Comparison of ENCODE assay signal across 8 cellular contexts in the genomic region with DNA sequence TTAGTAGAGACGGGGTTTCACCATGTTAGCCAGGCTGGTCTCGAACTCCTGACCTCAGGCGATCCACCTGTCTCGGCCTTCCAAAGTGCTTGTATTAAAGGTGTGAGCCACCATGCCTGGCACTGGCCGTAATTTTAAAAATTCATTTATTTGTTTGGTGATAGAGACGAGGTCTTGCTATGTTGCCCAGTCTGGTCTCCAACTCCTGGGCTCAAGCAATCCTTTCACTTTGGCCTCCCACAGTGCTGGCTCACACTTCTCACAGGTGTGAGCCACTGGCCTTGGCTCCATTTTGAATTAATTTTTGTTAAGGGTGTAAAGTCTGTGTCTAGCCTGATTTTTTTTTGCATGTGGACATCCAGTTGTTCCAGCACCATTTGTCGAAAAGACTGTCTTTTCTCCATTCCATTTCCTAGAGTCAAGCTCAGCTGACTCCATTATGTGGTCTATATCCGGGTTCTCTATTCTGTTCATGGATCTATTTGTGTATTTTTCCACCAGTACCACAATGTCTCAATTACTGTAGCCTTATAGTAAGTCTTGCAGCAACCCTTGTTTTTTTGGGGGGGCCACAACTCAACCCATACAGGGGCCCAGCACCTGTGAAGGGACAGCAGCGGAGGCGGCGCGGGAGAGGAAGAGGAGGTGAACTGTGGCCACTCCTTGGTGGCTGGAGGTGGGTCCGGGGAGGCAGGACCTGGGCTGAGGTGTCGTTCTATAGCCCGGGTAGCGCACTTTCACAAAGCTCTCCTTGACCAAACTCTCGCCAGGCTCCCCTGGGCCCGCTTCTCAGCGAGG. TPM values are rescaled to one million over a fixed set of nuclear protein-coding genes. Genes with fewer than 3 reads are reported as not detected.
DNase-seq lines count a peak whose midpoint lies in the region; ATAC-seq, FAIRE-seq and TF ChIP-seq lines count a peak whose summit lies in the region.

No MANE protein-coding gene starts in this region.

- 46% methylated on average over 19 of the region's 19 CpGs for WGBS in smooth muscle cell (ENCODE audit: low lambda C conversion rate)

- peaks cover 29% of the 10 kb centered on the region for H3K79me2 ChIP-seq in HCT116 (ENCODE audit: insufficient read depth, low read length)
- H3K79me2 ChIP-seq in SU-DHL-6 (ENCODE audit: insufficient read depth, low read length): peaks cover 32% of the 10 kb centered on the region
- peaks cover 29% of the 10 kb centered on the region for H3K79me2 ChIP-seq in smooth muscle cell (ENCODE audit: low read depth)

- H3K4me1 ChIP-seq in HCT116 (ENCODE audit: control insufficient read depth in 1 of 2, insufficient read depth in 2 of 2, low read length in 2 of 2): peaks cover 26 to 52% of the 10 kb centered on the region in 2 experiments
- H3K4me1 ChIP-seq in smooth muscle cell (ENCODE audit: low read depth): peaks cover 18% of the 10 kb centered on the region

- TF ChIP-seq POLR2A in GM12891 (IDR thresholded peaks at IDR 0.05; ENCODE audit: low read depth, low read length) (no peak), HCT116 (IDR thresholded peaks at IDR 0.05; ENCODE audit: borderline replicate concordance, extremely low read depth, insufficient read depth, insufficient read length) (no peak)

- H3K9me2 ChIP-seq in HCT116 (ENCODE audit: insufficient read depth) (no peaks in the 10 kb centered on the region), SU-DHL-6 (replicated peaks; ENCODE audit: insufficient read depth, low read length) (no peaks in the 10 kb centered on the region)

- H4K20me1 ChIP-seq in HCT116 (ENCODE audit: insufficient read depth) (peaks cover 3% of the 10 kb centered on the region; the same call in 1 of the 2 replicates), SU-DHL-6 (ENCODE audit: low read depth, low read length) (0 out of 2 replicates have a peak, but pooled peaks cover 3% of the 10 kb centered on the region), smooth muscle cell (ENCODE audit: low read depth) (peaks cover 21% of the 10 kb centered on the region)

- H3K4me2 ChIP-seq in HCT116 (ENCODE audit: low read length) (peak overlapping the region; percentile 90), SU-DHL-6 (ENCODE audit: low read depth, low read length, poor library complexity, severe bottlenecking) (peak overlapping the region; percentile 92), smooth muscle cell (peak overlapping the region; percentile 90)

- intact Hi-C loops in HCT116 (cut with micrococcal nuclease): no loop called here

- no peak overlapping the region for H3K27ac Mint-ChIP-seq in glutamatergic neuron (ENCODE audit: unreplicated experiment)

- DNase-seq in GM12891 (ENCODE audit: insufficient read length, low spot score): no peak
- no peak for DNase-seq in HCT116 (ENCODE audit: low read depth, low spot score)
- no peak for DNase-seq in glutamatergic neuron
- DNase-seq in smooth muscle cell (lab: John Stamatoyannopoulos, UW; ENCODE audit: unreplicated experiment): no peak
- DNase-seq in NCI-H2171 (lab: John Stamatoyannopoulos, UW): no peak
- DNase-seq in stimulated activated CD4-positive, alpha-beta T cell treated with anti-CD3 and anti-CD28 coated beads, Interleukin-1b, Interleukin-23, amount 100 ng/mL, for 48 hours: no peak

- no peak for TF ChIP-seq RAD21 in HCT116 (IDR thresholded peaks at IDR 0.05; ENCODE audit: low read depth)

- CTCF ChIA-PET in HCT116 (lab: Charles Lee): interaction anchor here (1.2 kb wide), 1 partner anchor 122 kb away, joined by 3 read pairs; no protein-coding TSS in a partner anchor

- no peaks in the 10 kb centered on the region for H3K36me3 ChIP-seq in HCT116 (ENCODE audit: control insufficient read depth in 1 of 2, insufficient read depth in 2 of 2, low read length in 2 of 2)
- no peaks in the 10 kb centered on the region for H3K36me3 ChIP-seq in SU-DHL-6 (ENCODE audit: low read length)
- no peaks in the 10 kb centered on the region for H3K36me3 ChIP-seq in smooth muscle cell (ENCODE audit: low read depth)

- RAD21 ChIA-PET in HCT116 (lab: Charles Lee; ENCODE audit: low non-redundant PET in 1 of 2, low total read pairs in 2 of 2, uncharacterized antibody in 2 of 2, unreplicated experiment in 2 of 2): no interaction called here

- H3K9me3 Mint-ChIP-seq in glutamatergic neuron (ENCODE audit: unreplicated experiment): peaks cover 8% of the 10 kb centered on the region

- H3K4me3 Mint-ChIP-seq in glutamatergic neuron (ENCODE audit: unreplicated experiment): peak overlapping the region; percentile 86

- H3K36me3 Mint-ChIP-seq in glutamatergic neuron (ENCODE audit: unreplicated experiment): no peaks in the 10 kb centered on the region

- H3K4me1 Mint-ChIP-seq in glutamatergic neuron (ENCODE audit: low read depth, unreplicated experiment): peaks cover 10% of the 10 kb centered on the region

- ATAC-seq in HCT116: peak; percentile 41
- ATAC-seq in HG03108 (IDR thresholded peaks at IDR 0.05; ENCODE audit: unreplicated experiment): no peak

- FAIRE-seq in GM12891 (lab: Jason Lieb, UNC): peak; percentile 16

- no peaks in the 10 kb centered on the region for H3K27me3 ChIP-seq in HCT116 (ENCODE audit: insufficient read depth, low read length)
- H3K27me3 ChIP-seq in SU-DHL-6 (ENCODE audit: low read length): no peaks in the 10 kb centered on the region
- H3K27me3 ChIP-seq in smooth muscle cell (ENCODE audit: low read depth): no peaks in the 10 kb centered on the region

- H3K27ac ChIP-seq in HCT116 (ENCODE audit: low read depth, low read length) (peak overlapping the region; percentile 100), SU-DHL-6 (ENCODE audit: low read depth, low read length) (peak overlapping the region; percentile 96), smooth muscle cell (ENCODE audit: low read depth) (peak overlapping the region; percentile 80)

- H3K9me3 ChIP-seq in HCT116 (ENCODE audit: control insufficient read depth in 1 of 2, insufficient read depth in 1 of 2, low read depth in 1 of 2, low read length in 2 of 2): no peaks in the 10 kb centered on the region
- no peaks in the 10 kb centered on the region for H3K9me3 ChIP-seq in SU-DHL-6 (ENCODE audit: insufficient read depth, low read length)
- no peaks in the 10 kb centered on the region for H3K9me3 ChIP-seq in smooth muscle cell (replicated peaks; ENCODE audit: low read depth)

- H3K9ac ChIP-seq in HCT116 (ENCODE audit: low read length) (peak overlapping the region; percentile 81), SU-DHL-6 (ENCODE audit: low read length) (peak overlapping the region; percentile 99), smooth muscle cell (ENCODE audit: low read depth) (peak overlapping the region; percentile 56)

- H3K4me3 ChIP-seq in HCT116 (replicated peaks in 1 of 2; ENCODE audit: low read depth in 1 of 2, low read length in 2 of 2): peak overlapping the region; percentile 51 to 56
- peak overlapping the region; percentile 78 for H3K4me3 ChIP-seq in SU-DHL-6 (ENCODE audit: insufficient read depth, low read length, poor library complexity, severe bottlenecking)
- H3K4me3 ChIP-seq in smooth muscle cell: peak overlapping the region; percentile 75

- POLR2A ChIA-PET in HCT116 (lab: Charles Lee): interaction anchor here (1.3 to 1.7 kb wide), 2 partner anchors 11 to 13 kb away, joined by 4 read pairs; a partner anchor contains a TSS

- H2AFZ ChIP-seq in HCT116 (ENCODE audit: low read depth, low read length, poor library complexity, severe bottlenecking) (no peak overlapping the region), SU-DHL-6 (ENCODE audit: low read depth, low read length, severe bottlenecking) (peak overlapping the region; percentile 52), smooth muscle cell (ENCODE audit: low read depth) (peak overlapping the region; percentile 91)

- peaks cover 9% of the 10 kb centered on the region; the same call in 1 of the 2 replicates for H3F3A ChIP-seq in SU-DHL-6 (ENCODE audit: insufficient read depth)
- H3F3A ChIP-seq in smooth muscle cell (ENCODE audit: low read depth): peaks cover 4% of the 10 kb centered on the region

- TF ChIP-seq CTCF in HCT116 (IDR thresholded peaks at IDR 0.05 in 2 of 3, conservative IDR thresholded peaks at IDR 0.05 in 1 of 3; ENCODE audit: borderline replicate concordance in 1 of 3, insufficient read depth in 1 of 3, low read depth in 2 of 3, low read length in 2 of 3) (no peak), SU-DHL-6 (IDR thresholded peaks at IDR 0.05; ENCODE audit: insufficient read depth, low read length, poor library complexity, severe bottlenecking) (no peak), glutamatergic neuron (IDR thresholded peaks at IDR 0.05; ENCODE audit: partially characterized antibody, unreplicated experiment) (no peak), smooth muscle cell (IDR thresholded peaks at IDR 0.05; ENCODE audit: borderline replicate concordance, insufficient read depth, poor library complexity, severe bottlenecking) (no peak)

- peaks cover 11% of the 10 kb centered on the region for H3K27me3 Mint-ChIP-seq in glutamatergic neuron (ENCODE audit: unreplicated experiment)

- TSS peak; percentile 82 for BruUV-seq in HCT116 (replicated peaks; lab: Mats Ljungman, UMichigan)

TF ChIP-seq in GM12891, 5 proteins besides CTCF, POLR2A, EP300 and RAD21:
- no peak for TF ChIP-seq TAF1 (IDR thresholded peaks at IDR 0.05; ENCODE audit: low read depth, low read length)
- TF ChIP-seq PAX5 (IDR thresholded peaks at IDR 0.05; ENCODE audit: insufficient read depth, low read length, severe bottlenecking): no peak
- TF ChIP-seq POU2F2 (IDR thresholded peaks at IDR 0.05; ENCODE audit: low read depth, low read length): no peak
- TF ChIP-seq SPI1 (IDR thresholded peaks at IDR 0.05; ENCODE audit: low read depth, low read length): no peak
- no peak for TF ChIP-seq POLR2AphosphoS5 (IDR thresholded peaks at IDR 0.05; ENCODE audit: low read depth, low read length)

TF ChIP-seq in HCT116, 20 proteins besides CTCF, POLR2A, EP300 and RAD21 (continues in another document):
- TF ChIP-seq EZH2 (IDR thresholded peaks at IDR 0.05) (no peak), EZH2phosphoT487 (IDR thresholded peaks at IDR 0.05; ENCODE audit: borderline replicate concordance) (no peak)
- TF ChIP-seq, protein P1, sequence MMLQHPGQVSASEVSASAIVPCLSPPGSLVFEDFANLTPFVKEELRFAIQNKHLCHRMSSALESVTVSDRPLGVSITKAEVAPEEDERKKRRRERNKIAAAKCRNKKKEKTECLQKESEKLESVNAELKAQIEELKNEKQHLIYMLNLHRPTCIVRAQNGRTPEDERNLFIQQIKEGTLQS (IDR thresholded peaks at IDR 0.05): no peak
- TF ChIP-seq, protein P2, sequence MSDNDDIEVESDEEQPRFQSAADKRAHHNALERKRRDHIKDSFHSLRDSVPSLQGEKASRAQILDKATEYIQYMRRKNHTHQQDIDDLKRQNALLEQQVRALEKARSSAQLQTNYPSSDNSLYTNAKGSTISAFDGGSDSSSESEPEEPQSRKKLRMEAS (IDR thresholded peaks at IDR 0.05): no peak

RNA-seq across cellular contexts. Expression of a gene that starts 1.5 kb away (rescaled TPM):
- 32.6 TPM for polyA plus RNA-seq in GM12891 (2012; ENCODE audit: low read depth, missing spikeins)
- total RNA-seq in HCT116 (2021; ENCODE audit: unreplicated experiment) (145 TPM), glutamatergic neuron (ENCODE audit: unreplicated experiment) (138 TPM), smooth muscle cell (15.0 and 15.9 TPM in 2 replicates)
- 75.3 and 77.0 TPM in 2 replicates for polyA plus RNA-seq in HCT116 (2012)
- polyA plus RNA-seq in smooth muscle cell: 13.0 and 19.9 TPM in 2 replicates

RNA-seq across cellular contexts. Expression of a gene that starts 13.8 kb away (rescaled TPM):
- 17.0 TPM for polyA plus RNA-seq in GM12891 (2012; ENCODE audit: low read depth, missing spikeins)
- total RNA-seq in HCT116 (2021; ENCODE audit: unreplicated experiment) (67.3 TPM), glutamatergic neuron (ENCODE audit: unreplicated experiment) (48.5 TPM), smooth muscle cell (17.1 and 17.4 TPM in 2 replicates)
- polyA plus RNA-seq in HCT116 (2012): 25.9 and 36.3 TPM in 2 replicates
- 15.3 and 16.2 TPM in 2 replicates for polyA plus RNA-seq in smooth muscle cell
